1 cellular context compared by ENCODE assay signal in the genomic region with DNA sequence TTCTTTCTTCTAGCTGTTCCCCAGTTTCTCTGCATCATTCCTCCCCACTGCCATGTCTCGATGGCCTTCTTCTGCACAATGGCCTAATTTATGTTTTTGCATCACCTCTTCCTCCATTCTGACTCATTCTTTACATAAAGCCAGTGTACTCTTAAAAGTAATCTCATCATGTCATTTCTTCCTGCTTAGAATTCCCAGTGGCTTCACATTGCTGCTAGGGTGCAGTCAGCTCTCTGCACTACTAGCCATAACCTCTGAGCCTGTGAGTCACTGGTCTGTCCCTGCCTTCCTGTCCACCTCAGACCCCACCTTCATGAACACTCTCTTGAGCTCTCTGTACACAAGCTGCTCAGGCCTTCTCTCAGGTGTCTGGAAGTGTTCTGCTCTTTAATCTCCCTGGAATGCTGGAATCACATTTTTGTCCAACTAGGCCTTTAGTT.
A peak's percentile ranks its signal among the peaks of the same experiment; 100 is the strongest.
TF ChIP-seq lines count a peak whose summit lies in the region.

No MANE protein-coding gene starts in this region.

TF ChIP-seq in HepG2, 621 proteins besides CTCF, POLR2A, EP300 and RAD21 (continued from another document and continues in another):
- no peak for TF ChIP-seq SRSF1 (optimal IDR thresholded peaks at IDR 0.05; ENCODE audit: low read depth, low read length)
- TF ChIP-seq, protein P1, sequence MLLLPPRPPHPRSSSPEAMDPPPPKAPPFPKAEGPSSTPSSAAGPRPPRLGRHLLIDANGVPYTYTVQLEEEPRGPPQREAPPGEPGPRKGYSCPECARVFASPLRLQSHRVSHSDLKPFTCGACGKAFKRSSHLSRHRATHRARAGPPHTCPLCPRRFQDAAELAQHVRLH (CRISPR knock-in tag; IDR thresholded peaks at IDR 0.05; ENCODE audit: borderline replicate concordance, low read depth), result no peak; the same call in 1 of the 2 replicates
- no peak for TF ChIP-seq ZNF326 (CRISPR knock-in tag; IDR thresholded peaks at IDR 0.05; ENCODE audit: borderline replicate concordance)
- no peak for TF ChIP-seq SMC3 (IDR thresholded peaks at IDR 0.05; ENCODE audit: low read length)
- TF ChIP-seq ZFP36 (IDR thresholded peaks at IDR 0.05; ENCODE audit: borderline replicate concordance, low read depth, low read length, partially characterized antibody), result no peak
- TF ChIP-seq ZFY (CRISPR knock-in tag; IDR thresholded peaks at IDR 0.05), result no peak; the same call in 1 of the 2 replicates
- TF ChIP-seq SKI (IDR thresholded peaks at IDR 0.05; ENCODE audit: partially characterized antibody), result no peak
- TF ChIP-seq, protein P2, sequence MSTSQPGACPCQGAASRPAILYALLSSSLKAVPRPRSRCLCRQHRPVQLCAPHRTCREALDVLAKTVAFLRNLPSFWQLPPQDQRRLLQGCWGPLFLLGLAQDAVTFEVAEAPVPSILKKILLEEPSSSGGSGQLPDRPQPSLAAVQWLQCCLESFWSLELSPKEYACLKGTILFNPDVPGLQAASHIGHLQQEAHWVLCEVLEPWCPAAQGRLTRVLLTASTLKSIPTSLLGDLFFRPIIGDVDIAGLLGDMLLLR (CRISPR knock-in tag; IDR thresholded peaks at IDR 0.05), result no peak
- TF ChIP-seq MAFF (IDR thresholded peaks at IDR 0.05; ENCODE audit: low read depth, low read length), result 0 out of 2 replicates have a peak, but pooled peaks have one; percentile 4
- no peak for TF ChIP-seq ZNF136 (CRISPR knock-in tag; IDR thresholded peaks at IDR 0.05; ENCODE audit: low read depth)
- no peak for TF ChIP-seq NFATC3 (CRISPR knock-in tag; IDR thresholded peaks at IDR 0.05)
- TF ChIP-seq, protein P3, sequence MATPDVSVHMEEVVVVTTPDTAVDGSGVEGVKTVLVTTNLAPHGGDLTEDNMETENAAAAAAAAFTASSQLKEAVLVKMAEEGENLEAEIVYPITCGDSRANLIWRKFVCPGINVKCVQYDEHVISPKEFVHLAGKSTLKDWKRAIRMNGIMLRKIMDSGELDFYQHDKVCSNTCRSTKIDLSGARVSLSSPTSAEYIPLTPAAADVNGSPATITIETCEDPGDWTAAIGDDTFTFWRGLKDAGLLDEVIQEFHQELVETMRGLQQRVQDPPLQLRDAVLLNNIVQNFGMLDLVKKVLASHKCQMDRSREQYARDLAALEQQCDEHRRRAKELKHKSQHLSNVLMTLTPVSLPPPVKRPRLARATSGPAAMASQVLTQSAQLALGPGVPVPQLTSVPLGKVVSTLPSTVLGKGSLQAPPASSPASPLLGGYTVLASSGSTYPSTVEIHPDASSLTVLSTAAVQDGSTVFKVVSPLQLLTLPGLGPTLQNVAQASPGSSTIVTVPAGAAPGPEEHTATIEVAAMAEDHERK (CRISPR knock-in tag; IDR thresholded peaks at IDR 0.05; ENCODE audit: low read depth), result no peak
- peak; percentile 84 for TF ChIP-seq ELF3 (CRISPR knock-in tag; IDR thresholded peaks at IDR 0.05)
- TF ChIP-seq, protein P4, sequence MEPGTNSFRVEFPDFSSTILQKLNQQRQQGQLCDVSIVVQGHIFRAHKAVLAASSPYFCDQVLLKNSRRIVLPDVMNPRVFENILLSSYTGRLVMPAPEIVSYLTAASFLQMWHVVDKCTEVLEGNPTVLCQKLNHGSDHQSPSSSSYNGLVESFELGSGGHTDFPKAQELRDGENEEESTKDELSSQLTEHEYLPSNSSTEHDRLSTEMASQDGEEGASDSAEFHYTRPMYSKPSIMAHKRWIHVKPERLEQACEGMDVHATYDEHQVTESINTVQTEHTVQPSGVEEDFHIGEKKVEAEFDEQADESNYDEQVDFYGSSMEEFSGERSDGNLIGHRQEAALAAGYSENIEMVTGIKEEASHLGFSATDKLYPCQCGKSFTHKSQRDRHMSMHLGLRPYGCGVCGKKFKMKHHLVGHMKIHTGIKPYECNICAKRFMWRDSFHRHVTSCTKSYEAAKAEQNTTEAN (CRISPR knock-in tag; conservative IDR thresholded peaks at IDR 0.05), result 0 out of 2 replicates have a peak, but pooled peaks have one; percentile 51
- no peak for TF ChIP-seq NFE2L1 (CRISPR knock-in tag; IDR thresholded peaks at IDR 0.05; ENCODE audit: borderline replicate concordance)
- TF ChIP-seq, protein P5, sequence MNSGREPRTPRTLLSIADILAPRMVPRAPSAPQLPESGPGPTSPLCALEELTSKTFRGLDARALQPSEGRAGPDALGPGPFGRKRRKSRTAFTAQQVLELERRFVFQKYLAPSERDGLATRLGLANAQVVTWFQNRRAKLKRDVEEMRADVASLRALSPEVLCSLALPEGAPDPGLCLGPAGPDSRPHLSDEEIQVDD (CRISPR knock-in tag; IDR thresholded peaks at IDR 0.05; ENCODE audit: borderline replicate concordance), result no peak
- TF ChIP-seq, protein P6, sequence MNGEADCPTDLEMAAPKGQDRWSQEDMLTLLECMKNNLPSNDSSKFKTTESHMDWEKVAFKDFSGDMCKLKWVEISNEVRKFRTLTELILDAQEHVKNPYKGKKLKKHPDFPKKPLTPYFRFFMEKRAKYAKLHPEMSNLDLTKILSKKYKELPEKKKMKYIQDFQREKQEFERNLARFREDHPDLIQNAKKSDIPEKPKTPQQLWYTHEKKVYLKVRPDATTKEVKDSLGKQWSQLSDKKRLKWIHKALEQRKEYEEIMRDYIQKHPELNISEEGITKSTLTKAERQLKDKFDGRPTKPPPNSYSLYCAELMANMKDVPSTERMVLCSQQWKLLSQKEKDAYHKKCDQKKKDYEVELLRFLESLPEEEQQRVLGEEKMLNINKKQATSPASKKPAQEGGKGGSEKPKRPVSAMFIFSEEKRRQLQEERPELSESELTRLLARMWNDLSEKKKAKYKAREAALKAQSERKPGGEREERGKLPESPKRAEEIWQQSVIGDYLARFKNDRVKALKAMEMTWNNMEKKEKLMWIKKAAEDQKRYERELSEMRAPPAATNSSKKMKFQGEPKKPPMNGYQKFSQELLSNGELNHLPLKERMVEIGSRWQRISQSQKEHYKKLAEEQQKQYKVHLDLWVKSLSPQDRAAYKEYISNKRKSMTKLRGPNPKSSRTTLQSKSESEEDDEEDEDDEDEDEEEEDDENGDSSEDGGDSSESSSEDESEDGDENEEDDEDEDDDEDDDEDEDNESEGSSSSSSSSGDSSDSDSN (CRISPR knock-in tag; IDR thresholded peaks at IDR 0.05), result no peak
- no peak; the same call in 1 of the 2 replicates for TF ChIP-seq TAF1 (CRISPR knock-in tag; IDR thresholded peaks at IDR 0.05)
- TF ChIP-seq, protein P7, sequence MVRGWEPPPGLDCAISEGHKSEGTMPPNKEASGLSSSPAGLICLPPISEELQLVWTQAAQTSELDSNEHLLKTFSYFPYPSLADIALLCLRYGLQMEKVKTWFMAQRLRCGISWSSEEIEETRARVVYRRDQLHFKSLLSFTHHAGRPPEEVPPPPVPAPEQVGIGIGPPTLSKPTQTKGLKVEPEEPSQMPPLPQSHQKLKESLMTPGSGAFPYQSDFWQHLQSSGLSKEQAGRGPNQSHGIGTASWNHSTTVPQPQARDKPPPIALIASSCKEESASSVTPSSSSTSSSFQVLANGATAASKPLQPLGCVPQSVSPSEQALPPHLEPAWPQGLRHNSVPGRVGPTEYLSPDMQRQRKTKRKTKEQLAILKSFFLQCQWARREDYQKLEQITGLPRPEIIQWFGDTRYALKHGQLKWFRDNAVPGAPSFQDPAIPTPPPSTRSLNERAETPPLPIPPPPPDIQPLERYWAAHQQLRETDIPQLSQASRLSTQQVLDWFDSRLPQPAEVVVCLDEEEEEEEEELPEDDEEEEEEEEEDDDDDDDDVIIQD (CRISPR knock-in tag; IDR thresholded peaks at IDR 0.05; ENCODE audit: low read depth), result peak; percentile 47; the same call in 1 of the 2 replicates
- TF ChIP-seq BRD4 (CRISPR knock-in tag; IDR thresholded peaks at IDR 0.05), result no peak
- TF ChIP-seq ZNF256 (CRISPR knock-in tag; conservative IDR thresholded peaks at IDR 0.05), result no peak
- no peak for TF ChIP-seq HNRNPH1 (optimal IDR thresholded peaks at IDR 0.05; ENCODE audit: low read depth, low read length)
- TF ChIP-seq KLF12 (CRISPR knock-in tag; IDR thresholded peaks at IDR 0.05; ENCODE audit: borderline replicate concordance), result no peak
- TF ChIP-seq ZBTB20 (CRISPR knock-in tag; IDR thresholded peaks at IDR 0.05; ENCODE audit: borderline replicate concordance, low read depth), result 0 out of 2 replicates have a peak, but pooled peaks have one; percentile 38
- peak; percentile 80; the same call in 1 of the 2 replicates for TF ChIP-seq ETV5 (CRISPR knock-in tag; IDR thresholded peaks at IDR 0.05; ENCODE audit: borderline replicate concordance)
- TF ChIP-seq NR2F6 (IDR thresholded peaks at IDR 0.05), result peak; percentile 39; the same call in 1 of the 2 replicates
- TF ChIP-seq NR2F6 (CRISPR knock-in tag; IDR thresholded peaks at IDR 0.05), result peak; percentile 47; the same call in 1 of the 2 replicates
- TF ChIP-seq ZNF446 (CRISPR knock-in tag; IDR thresholded peaks at IDR 0.05), result no peak
- TF ChIP-seq ZNF335 (CRISPR knock-in tag; IDR thresholded peaks at IDR 0.05), result no peak; the same call in 1 of the 2 replicates
- TF ChIP-seq ZNF253 (CRISPR knock-in tag; IDR thresholded peaks at IDR 0.05; ENCODE audit: borderline replicate concordance), result no peak
- TF ChIP-seq FOXO1 (CRISPR knock-in tag; IDR thresholded peaks at IDR 0.05), result 0 out of 2 replicates have a peak, but pooled peaks have one; percentile 33
- TF ChIP-seq ZNF772 (CRISPR knock-in tag; IDR thresholded peaks at IDR 0.05), result no peak
- TF ChIP-seq, protein P8, sequence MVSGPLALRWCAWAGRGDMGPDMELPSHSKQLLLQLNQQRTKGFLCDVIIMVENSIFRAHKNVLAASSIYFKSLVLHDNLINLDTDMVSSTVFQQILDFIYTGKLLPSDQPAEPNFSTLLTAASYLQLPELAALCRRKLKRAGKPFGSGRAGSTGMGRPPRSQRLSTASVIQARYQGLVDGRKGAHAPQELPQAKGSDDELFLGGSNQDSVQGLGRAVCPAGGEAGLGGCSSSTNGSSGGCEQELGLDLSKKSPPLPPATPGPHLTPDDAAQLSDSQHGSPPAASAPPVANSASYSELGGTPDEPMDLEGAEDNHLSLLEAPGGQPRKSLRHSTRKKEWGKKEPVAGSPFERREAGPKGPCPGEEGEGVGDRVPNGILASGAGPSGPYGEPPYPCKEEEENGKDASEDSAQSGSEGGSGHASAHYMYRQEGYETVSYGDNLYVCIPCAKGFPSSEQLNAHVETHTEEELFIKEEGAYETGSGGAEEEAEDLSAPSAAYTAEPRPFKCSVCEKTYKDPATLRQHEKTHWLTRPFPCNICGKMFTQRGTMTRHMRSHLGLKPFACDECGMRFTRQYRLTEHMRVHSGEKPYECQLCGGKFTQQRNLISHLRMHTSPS (CRISPR knock-in tag; IDR thresholded peaks at IDR 0.05; ENCODE audit: low read depth), result no peak
- TF ChIP-seq GATA4 (IDR thresholded peaks at IDR 0.05; ENCODE audit: borderline replicate concordance, low read depth), result no peak
- TF ChIP-seq TCF7L2 (IDR thresholded peaks at IDR 0.05; ENCODE audit: low read depth, low read length), result no peak
- 0 out of 2 replicates have a peak, but pooled peaks have one; percentile 26 for TF ChIP-seq KDM6A (CRISPR knock-in tag; IDR thresholded peaks at IDR 0.05; ENCODE audit: low read depth)
- no peak for TF ChIP-seq ARID2 (CRISPR knock-in tag; IDR thresholded peaks at IDR 0.05; ENCODE audit: borderline replicate concordance)
- peak; percentile 57; the same call in 1 of the 2 replicates for TF ChIP-seq DPF2 (CRISPR knock-in tag; IDR thresholded peaks at IDR 0.05; ENCODE audit: borderline replicate concordance, low read depth)
- TF ChIP-seq, protein P9, sequence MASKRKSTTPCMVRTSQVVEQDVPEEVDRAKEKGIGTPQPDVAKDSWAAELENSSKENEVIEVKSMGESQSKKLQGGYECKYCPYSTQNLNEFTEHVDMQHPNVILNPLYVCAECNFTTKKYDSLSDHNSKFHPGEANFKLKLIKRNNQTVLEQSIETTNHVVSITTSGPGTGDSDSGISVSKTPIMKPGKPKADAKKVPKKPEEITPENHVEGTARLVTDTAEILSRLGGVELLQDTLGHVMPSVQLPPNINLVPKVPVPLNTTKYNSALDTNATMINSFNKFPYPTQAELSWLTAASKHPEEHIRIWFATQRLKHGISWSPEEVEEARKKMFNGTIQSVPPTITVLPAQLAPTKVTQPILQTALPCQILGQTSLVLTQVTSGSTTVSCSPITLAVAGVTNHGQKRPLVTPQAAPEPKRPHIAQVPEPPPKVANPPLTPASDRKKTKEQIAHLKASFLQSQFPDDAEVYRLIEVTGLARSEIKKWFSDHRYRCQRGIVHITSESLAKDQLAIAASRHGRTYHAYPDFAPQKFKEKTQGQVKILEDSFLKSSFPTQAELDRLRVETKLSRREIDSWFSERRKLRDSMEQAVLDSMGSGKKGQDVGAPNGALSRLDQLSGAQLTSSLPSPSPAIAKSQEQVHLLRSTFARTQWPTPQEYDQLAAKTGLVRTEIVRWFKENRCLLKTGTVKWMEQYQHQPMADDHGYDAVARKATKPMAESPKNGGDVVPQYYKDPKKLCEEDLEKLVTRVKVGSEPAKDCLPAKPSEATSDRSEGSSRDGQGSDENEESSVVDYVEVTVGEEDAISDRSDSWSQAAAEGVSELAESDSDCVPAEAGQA (IDR thresholded peaks at IDR 0.05; ENCODE audit: low read depth), result no peak
- TF ChIP-seq, protein P9 (CRISPR knock-in tag; IDR thresholded peaks at IDR 0.05; ENCODE audit: borderline replicate concordance), result no peak
- TF ChIP-seq KLF9 (CRISPR knock-in tag; IDR thresholded peaks at IDR 0.05; ENCODE audit: low read depth), result no peak
- TF ChIP-seq NFE2 (CRISPR knock-in tag; IDR thresholded peaks at IDR 0.05), result no peak
- TF ChIP-seq CHD4 (IDR thresholded peaks at IDR 0.05; ENCODE audit: borderline replicate concordance, low read length), result no peak
- no peak for TF ChIP-seq ZFP1 (CRISPR knock-in tag; IDR thresholded peaks at IDR 0.05)
- no peak for TF ChIP-seq ZNF530 (CRISPR knock-in tag; IDR thresholded peaks at IDR 0.05; ENCODE audit: low read depth)
- TF ChIP-seq SALL1 (CRISPR knock-in tag; IDR thresholded peaks at IDR 0.05), result peak; percentile 24; the same call in 1 of the 2 replicates
- no peak for TF ChIP-seq PLRG1 (conservative IDR thresholded peaks at IDR 0.05)
- peak; percentile 77 for TF ChIP-seq SAP130 (CRISPR knock-in tag; IDR thresholded peaks at IDR 0.05; ENCODE audit: low read depth)
- no peak for TF ChIP-seq ZNF773 (CRISPR knock-in tag; IDR thresholded peaks at IDR 0.05; ENCODE audit: borderline replicate concordance)
- TF ChIP-seq RFX1 (IDR thresholded peaks at IDR 0.05), result no peak
- 0 out of 2 replicates have a peak, but pooled peaks have one; percentile 9 for TF ChIP-seq NFE2L2 (IDR thresholded peaks at IDR 0.05; ENCODE audit: low read length)
